33 cellular contexts compared by ENCODE assay signal in genomic region chr14:77424862-77425261, GRCh38. TPM values are rescaled to one million over a fixed set of nuclear protein-coding genes. Genes with fewer than 3 reads are reported as not detected.
"Had no signal": no experiment of that assay in that cellular context is flagged by ENCODE, and none has a peak within 500 bp of the region (broad histone marks: within the 10 kb centered on the region; RNA-seq: fewer than 3 reads in every experiment).

No MANE protein-coding gene starts in this region.

- H3K27me3 ChIP-seq: adrenal gland, body of pancreas, esophagus squamous epithelium, gastroesophageal sphincter had no signal

- ATAC-seq: activated naive CD8-positive, alpha-beta T cell treated with anti-CD3 and anti-CD28 coated beads, Interleukin-2, amount 50 U/mL, for 24 hours; activated T-cell treated with anti-CD3 and anti-CD28 coated beads, Interleukin-2, amount 50 U/mL, for 4 hours; body of pancreas; effector memory CD8-positive, alpha-beta T cell; gastroesophageal sphincter; T-cell had no signal

- H3K4me1 ChIP-seq: adrenal gland, body of pancreas, esophagus squamous epithelium, gastroesophageal sphincter had no signal

- FAIRE-seq: colon, endometrium, endothelial cell of umbilical vein had no signal

- H3K4me3 Mint-ChIP-seq: activated CD4-positive, alpha-beta memory T cell treated with anti-CD3 and anti-CD28 coated beads, Interleukin-2, amount 10 ng/mL, durations not matched to agents 7 days and 5 days; activated CD4-positive, alpha-beta T cell treated with anti-CD3 and anti-CD28 coated beads, Interleukin-2, amount 10 ng/mL, durations not matched to agents 7 days and 5 days; activated naive CD4-positive, alpha-beta T cell treated with anti-CD3 and anti-CD28 coated beads for 36 hours; activated naive CD4-positive, alpha-beta T cell treated with anti-CD3 and anti-CD28 coated beads, Interleukin-2, amount 50 U/mL, for 24 hours; activated naive CD8-positive, alpha-beta T cell treated with anti-CD3 and anti-CD28 coated beads for 36 hours; activated naive CD8-positive, alpha-beta T cell treated with anti-CD3 and anti-CD28 coated beads, Interleukin-2, amount 50 U/mL, for 24 hours; activated T-cell treated with anti-CD3 and anti-CD28 coated beads, Interleukin-2, amount 50 U/mL, for 4 hours; effector memory CD8-positive, alpha-beta T cell; T-cell; T-helper 1 cell treated with Interleukin-12 subunit alpha and Interleukin-12 subunit beta and Interleukin-4 antibody, amounts not matched to agents 30 μg/mL and 1 μg/mL, for 36 hours; T-helper 2 cell treated with Interferon-gamma antibody and Interleukin-4, amounts not matched to agents 5 μg/mL and 100 μg/mL, for 36 hours had no signal

- DNase-seq: activated CD4-positive, alpha-beta memory T cell treated with anti-CD3 and anti-CD28 coated beads, Interleukin-2, amount 10 ng/mL, durations not matched to agents 7 days and 5 days; activated CD4-positive, alpha-beta T cell treated with anti-CD3 and anti-CD28 coated beads for 1 hour; activated CD4-positive, alpha-beta T cell treated with anti-CD3 and anti-CD28 coated beads for 4 hours; activated CD4-positive, alpha-beta T cell treated with anti-CD3 and anti-CD28 coated beads, Interleukin-2, amount 10 ng/mL, durations not matched to agents 7 days and 5 days; activated CD4-positive, alpha-beta T cell treated with anti-CD3 and anti-CD28 coated beads, Interleukin-2, amount 50 U/mL, for 4 hours; activated effector memory CD4-positive, alpha-beta T cell treated with anti-CD3 and anti-CD28 coated beads, Interleukin-2, amount 50 U/mL, for 16 hours; activated naive CD4-positive, alpha-beta T cell treated with anti-CD3 and anti-CD28 coated beads for 36 hours; activated naive CD8-positive, alpha-beta T cell treated with anti-CD3 and anti-CD28 coated beads for 36 hours; activated naive CD8-positive, alpha-beta T cell treated with anti-CD3 and anti-CD28 coated beads, Interleukin-2, amount 50 U/mL, for 24 hours; activated T-cell treated with anti-CD3 and anti-CD28 coated beads, Interleukin-2, amount 50 U/mL, for 4 hours; adrenal gland; amygdala; aorta; body of pancreas; caudate nucleus; cortex of kidney; dermis blood vessel endothelial cell; effector CD4-positive, alpha-beta T cell; effector memory CD8-positive, alpha-beta T cell; esophagus squamous epithelium; foreskin melanocyte; SW 1271; T-cell; T1000 had no signal

- H3K27ac Mint-ChIP-seq: activated CD4-positive, alpha-beta memory T cell treated with anti-CD3 and anti-CD28 coated beads, Interleukin-2, amount 10 ng/mL, durations not matched to agents 7 days and 5 days; activated CD4-positive, alpha-beta T cell treated with anti-CD3 and anti-CD28 coated beads, Interleukin-2, amount 10 ng/mL, durations not matched to agents 7 days and 5 days; activated naive CD4-positive, alpha-beta T cell treated with anti-CD3 and anti-CD28 coated beads for 36 hours; activated naive CD4-positive, alpha-beta T cell treated with anti-CD3 and anti-CD28 coated beads, Interleukin-2, amount 50 U/mL, for 24 hours; activated naive CD8-positive, alpha-beta T cell treated with anti-CD3 and anti-CD28 coated beads for 36 hours; activated naive CD8-positive, alpha-beta T cell treated with anti-CD3 and anti-CD28 coated beads, Interleukin-2, amount 50 U/mL, for 24 hours; activated T-helper 2 cell treated with anti-CD3 and anti-CD28 coated beads, Interferon-gamma antibody, Interleukin-2, Interleukin-4, amounts not matched to agents 10 μg/mL and 5 μg/mL and 100 μg/mL, durations not matched to agents 14 hours and 24 hours and 36 hours; effector memory CD8-positive, alpha-beta T cell; T-cell; T-helper 1 cell treated with Interleukin-12 subunit alpha and Interleukin-12 subunit beta and Interleukin-4 antibody, amounts not matched to agents 30 μg/mL and 1 μg/mL, for 36 hours; T-helper 2 cell treated with Interferon-gamma antibody and Interleukin-4, amounts not matched to agents 5 μg/mL and 100 μg/mL, for 36 hours had no signal

- H3K4me1 Mint-ChIP-seq: activated CD4-positive, alpha-beta memory T cell treated with anti-CD3 and anti-CD28 coated beads, Interleukin-2, amount 10 ng/mL, durations not matched to agents 7 days and 5 days; activated CD4-positive, alpha-beta T cell treated with anti-CD3 and anti-CD28 coated beads, Interleukin-2, amount 10 ng/mL, durations not matched to agents 7 days and 5 days; activated naive CD4-positive, alpha-beta T cell treated with anti-CD3 and anti-CD28 coated beads, Interleukin-2, amount 50 U/mL, for 24 hours; activated naive CD8-positive, alpha-beta T cell treated with anti-CD3 and anti-CD28 coated beads for 36 hours; activated naive CD8-positive, alpha-beta T cell treated with anti-CD3 and anti-CD28 coated beads, Interleukin-2, amount 50 U/mL, for 24 hours; T-cell had no signal

- H3K9me3 ChIP-seq: adrenal gland, body of pancreas had no signal

- H3K4me3 ChIP-seq: adrenal gland, body of pancreas, esophagus squamous epithelium, gastroesophageal sphincter had no signal

- H3K27ac ChIP-seq: adrenal gland, body of pancreas, epithelial cell of prostate, esophagus squamous epithelium, gastroesophageal sphincter had no signal

- H3K27me3 Mint-ChIP-seq: activated CD4-positive, alpha-beta memory T cell treated with anti-CD3 and anti-CD28 coated beads, Interleukin-2, amount 10 ng/mL, durations not matched to agents 7 days and 5 days; activated CD4-positive, alpha-beta T cell treated with anti-CD3 and anti-CD28 coated beads, Interleukin-2, amount 10 ng/mL, durations not matched to agents 7 days and 5 days; activated naive CD4-positive, alpha-beta T cell treated with anti-CD3 and anti-CD28 coated beads, Interleukin-2, amount 50 U/mL, for 24 hours; activated naive CD8-positive, alpha-beta T cell treated with anti-CD3 and anti-CD28 coated beads for 36 hours; activated naive CD8-positive, alpha-beta T cell treated with anti-CD3 and anti-CD28 coated beads, Interleukin-2, amount 50 U/mL, for 24 hours; effector memory CD8-positive, alpha-beta T cell; T-cell had no signal

RNA-seq across cellular contexts. Expression of gene NOXRED1, which starts 1.5 kb away (rescaled TPM):
- total RNA-seq: esophagus squamous epithelium, gastroesophageal sphincter had no signal
